In genomic region chr10:133262696-133263095, GRCh38 we compare ENCODE assay signal across 1 cellular context.
A peak's percentile ranks its signal among the peaks of the same experiment; 100 is the strongest.
TF ChIP-seq lines count a peak whose summit lies in the region.

No MANE protein-coding gene starts in this region.

TF ChIP-seq in WTC11, 78 proteins besides CTCF, POLR2A, EP300 and RAD21 (continued from another document):
- TF ChIP-seq, protein P1, sequence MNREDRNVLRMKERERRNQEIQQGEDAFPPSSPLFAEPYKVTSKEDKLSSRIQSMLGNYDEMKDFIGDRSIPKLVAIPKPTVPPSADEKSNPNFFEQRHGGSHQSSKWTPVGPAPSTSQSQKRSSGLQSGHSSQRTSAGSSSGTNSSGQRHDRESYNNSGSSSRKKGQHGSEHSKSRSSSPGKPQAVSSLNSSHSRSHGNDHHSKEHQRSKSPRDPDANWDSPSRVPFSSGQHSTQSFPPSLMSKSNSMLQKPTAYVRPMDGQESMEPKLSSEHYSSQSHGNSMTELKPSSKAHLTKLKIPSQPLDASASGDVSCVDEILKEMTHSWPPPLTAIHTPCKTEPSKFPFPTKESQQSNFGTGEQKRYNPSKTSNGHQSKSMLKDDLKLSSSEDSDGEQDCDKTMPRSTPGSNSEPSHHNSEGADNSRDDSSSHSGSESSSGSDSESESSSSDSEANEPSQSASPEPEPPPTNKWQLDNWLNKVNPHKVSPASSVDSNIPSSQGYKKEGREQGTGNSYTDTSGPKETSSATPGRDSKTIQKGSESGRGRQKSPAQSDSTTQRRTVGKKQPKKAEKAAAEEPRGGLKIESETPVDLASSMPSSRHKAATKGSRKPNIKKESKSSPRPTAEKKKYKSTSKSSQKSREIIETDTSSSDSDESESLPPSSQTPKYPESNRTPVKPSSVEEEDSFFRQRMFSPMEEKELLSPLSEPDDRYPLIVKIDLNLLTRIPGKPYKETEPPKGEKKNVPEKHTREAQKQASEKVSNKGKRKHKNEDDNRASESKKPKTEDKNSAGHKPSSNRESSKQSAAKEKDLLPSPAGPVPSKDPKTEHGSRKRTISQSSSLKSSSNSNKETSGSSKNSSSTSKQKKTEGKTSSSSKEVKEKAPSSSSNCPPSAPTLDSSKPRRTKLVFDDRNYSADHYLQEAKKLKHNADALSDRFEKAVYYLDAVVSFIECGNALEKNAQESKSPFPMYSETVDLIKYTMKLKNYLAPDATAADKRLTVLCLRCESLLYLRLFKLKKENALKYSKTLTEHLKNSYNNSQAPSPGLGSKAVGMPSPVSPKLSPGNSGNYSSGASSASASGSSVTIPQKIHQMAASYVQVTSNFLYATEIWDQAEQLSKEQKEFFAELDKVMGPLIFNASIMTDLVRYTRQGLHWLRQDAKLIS (CRISPR knock-in tag; IDR thresholded peaks at IDR 0.05; ENCODE audit: borderline replicate concordance), result no peak
- TF ChIP-seq, protein P2, sequence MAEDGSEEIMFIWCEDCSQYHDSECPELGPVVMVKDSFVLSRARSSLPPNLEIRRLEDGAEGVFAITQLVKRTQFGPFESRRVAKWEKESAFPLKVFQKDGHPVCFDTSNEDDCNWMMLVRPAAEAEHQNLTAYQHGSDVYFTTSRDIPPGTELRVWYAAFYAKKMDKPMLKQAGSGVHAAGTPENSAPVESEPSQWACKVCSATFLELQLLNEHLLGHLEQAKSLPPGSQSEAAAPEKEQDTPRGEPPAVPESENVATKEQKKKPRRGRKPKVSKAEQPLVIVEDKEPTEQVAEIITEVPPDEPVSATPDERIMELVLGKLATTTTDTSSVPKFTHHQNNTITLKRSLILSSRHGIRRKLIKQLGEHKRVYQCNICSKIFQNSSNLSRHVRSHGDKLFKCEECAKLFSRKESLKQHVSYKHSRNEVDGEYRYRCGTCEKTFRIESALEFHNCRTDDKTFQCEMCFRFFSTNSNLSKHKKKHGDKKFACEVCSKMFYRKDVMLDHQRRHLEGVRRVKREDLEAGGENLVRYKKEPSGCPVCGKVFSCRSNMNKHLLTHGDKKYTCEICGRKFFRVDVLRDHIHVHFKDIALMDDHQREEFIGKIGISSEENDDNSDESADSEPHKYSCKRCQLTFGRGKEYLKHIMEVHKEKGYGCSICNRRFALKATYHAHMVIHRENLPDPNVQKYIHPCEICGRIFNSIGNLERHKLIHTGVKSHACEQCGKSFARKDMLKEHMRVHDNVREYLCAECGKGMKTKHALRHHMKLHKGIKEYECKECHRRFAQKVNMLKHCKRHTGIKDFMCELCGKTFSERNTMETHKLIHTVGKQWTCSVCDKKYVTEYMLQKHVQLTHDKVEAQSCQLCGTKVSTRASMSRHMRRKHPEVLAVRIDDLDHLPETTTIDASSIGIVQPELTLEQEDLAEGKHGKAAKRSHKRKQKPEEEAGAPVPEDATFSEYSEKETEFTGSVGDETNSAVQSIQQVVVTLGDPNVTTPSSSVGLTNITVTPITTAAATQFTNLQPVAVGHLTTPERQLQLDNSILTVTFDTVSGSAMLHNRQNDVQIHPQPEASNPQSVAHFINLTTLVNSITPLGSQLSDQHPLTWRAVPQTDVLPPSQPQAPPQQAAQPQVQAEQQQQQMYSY (CRISPR knock-in tag; IDR thresholded peaks at IDR 0.05), result peak; percentile 20; the same call in 1 of the 2 replicates
